15 cellular contexts compared by ENCODE assay signal in the genomic region with DNA sequence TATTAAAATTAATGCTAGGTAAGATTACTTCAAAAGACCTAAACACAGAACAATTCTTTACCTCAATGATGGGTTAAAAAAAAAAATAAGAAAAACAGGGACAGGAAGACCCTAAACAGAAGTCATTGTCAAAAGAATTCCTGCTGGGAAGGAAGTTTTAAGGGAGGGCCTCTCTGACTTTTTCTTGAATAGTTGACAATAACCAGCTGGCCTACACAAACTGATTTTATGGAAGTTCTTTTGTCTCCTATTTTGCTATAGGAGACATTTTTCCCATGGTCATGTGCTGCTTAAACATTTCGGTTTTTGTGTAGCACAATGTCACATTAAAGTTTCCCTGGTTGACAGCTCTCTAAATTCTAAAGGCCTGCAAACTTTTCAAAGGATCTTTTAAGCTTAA. TPM values are rescaled to one million over a fixed set of nuclear protein-coding genes. Genes with fewer than 3 reads are reported as not detected.
"Had no signal": no experiment of that assay in that cellular context is flagged by ENCODE, and none has a peak within 500 bp of the region (broad histone marks: within the 10 kb centered on the region; RNA-seq: fewer than 3 reads in every experiment).

No MANE protein-coding gene starts in this region.

- H3K4me3 Mint-ChIP-seq: immature natural killer cell, natural killer cell, neural progenitor cell had no signal

- H3K27ac Mint-ChIP-seq: immature natural killer cell, natural killer cell had no signal

- H3K4me3 ChIP-seq: coronary artery, gastrocnemius medialis, neural progenitor cell, ovary had no signal

- H3K27me3 ChIP-seq: gastrocnemius medialis, neural progenitor cell, ovary had no signal

- DNase-seq: central memory CD4-positive, alpha-beta T cell; effector memory CD4-positive, alpha-beta T cell; gastrocnemius medialis; immature natural killer cell; mammary epithelial cell; natural killer cell; nucleus accumbens; ovary; right cardiac atrium; small intestine; stimulated activated CD4-positive, alpha-beta T cell treated with anti-CD3 and anti-CD28 coated beads, Interleukin-12 subunit alpha, Interleukin-12 subunit beta, amount 100 ng/mL, for 4 hours; stimulated activated naive CD4-positive, alpha-beta T cell treated with Interleukin-2 at 50 U/mL for 16 hours; trophoblast cell had no signal

- H3K9ac ChIP-seq: neural progenitor cell had no signal

- ATAC-seq: gastrocnemius medialis, natural killer cell, right cardiac atrium had no signal

- H3K27ac ChIP-seq: coronary artery, neural progenitor cell, ovary had no signal

- H3K4me1 ChIP-seq: gastrocnemius medialis had no signal

- H3K36me3 ChIP-seq: gastrocnemius medialis, neural progenitor cell, ovary had no signal

- H3K4me1 Mint-ChIP-seq: immature natural killer cell, natural killer cell had no signal

- H3K9me3 Mint-ChIP-seq: immature natural killer cell, natural killer cell had no signal

- H3K36me3 Mint-ChIP-seq: immature natural killer cell, natural killer cell had no signal

- H3K9me3 ChIP-seq: gastrocnemius medialis, ovary had no signal

RNA-seq across cellular contexts. Expression of a gene that starts 55.3 kb away (rescaled TPM):
- total RNA-seq: natural killer cell had no signal
- polyA plus RNA-seq: mammary epithelial cell had no signal
